11 cellular contexts compared by ENCODE assay signal in the genomic region with DNA sequence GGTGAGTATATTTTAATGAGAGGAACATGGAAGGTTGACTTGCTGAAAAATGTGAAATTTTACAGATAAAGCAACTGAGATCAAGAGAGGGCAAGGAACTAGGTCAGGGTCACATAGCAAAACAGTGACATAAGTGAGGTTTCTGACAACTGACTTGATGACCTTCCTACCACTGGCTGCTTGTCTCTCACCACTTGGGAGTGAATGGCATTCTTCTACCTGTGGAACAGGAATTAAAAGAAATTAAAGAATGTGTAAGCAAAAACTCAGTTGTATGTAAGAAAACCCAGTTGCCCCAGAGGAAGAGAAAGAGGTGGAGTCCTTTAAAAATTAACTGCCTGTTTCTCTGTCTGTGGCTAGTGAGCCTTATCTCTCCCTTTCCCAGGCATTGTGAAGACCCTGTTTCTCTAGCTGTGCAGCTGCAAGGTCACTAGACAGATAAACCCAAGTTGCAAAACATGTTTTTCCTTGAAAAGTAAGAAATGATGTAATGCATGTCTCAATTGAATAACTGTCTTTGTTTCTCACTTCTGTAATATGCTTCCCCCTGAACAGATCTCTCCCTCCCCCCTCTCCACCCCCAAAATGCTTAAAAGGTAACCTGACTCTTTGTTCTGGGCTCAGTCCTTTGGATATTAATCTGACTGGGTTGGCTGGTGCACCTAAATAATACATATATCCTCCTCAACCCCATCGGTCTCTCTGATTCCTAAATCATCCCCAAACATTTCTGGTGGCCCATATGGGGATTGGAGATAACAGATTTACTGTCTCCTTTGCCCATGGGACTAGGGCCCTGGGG. TPM values are rescaled to one million over a fixed set of nuclear protein-coding genes. Genes with fewer than 3 reads are reported as not detected.
A peak's percentile ranks its signal among the peaks of the same experiment; 100 is the strongest.
DNase-seq lines count a peak whose midpoint lies in the region; ATAC-seq, FAIRE-seq and TF ChIP-seq lines count a peak whose summit lies in the region.
"Had no signal": no experiment of that assay in that cellular context is flagged by ENCODE, and none has a peak within 500 bp of the region (broad histone marks: within the 10 kb centered on the region; RNA-seq: fewer than 3 reads in every experiment).

No MANE protein-coding gene starts in this region.

- no peak for TF ChIP-seq CTCF in GM23338 (conservative IDR thresholded peaks at IDR 0.05; ENCODE audit: low read depth in 2 of 2)
- TF ChIP-seq CTCF in progenitor cell of endocrine pancreas (IDR thresholded peaks at IDR 0.05; ENCODE audit: unreplicated experiment): no peak

- peaks cover 7% of the 10 kb centered on the region; the same call in 1 of the 2 replicates for H3F3A ChIP-seq in GM23338 (replicated peaks; ENCODE audit: low read depth)

- DNase-seq in GM23338 (ENCODE audit: low spot score) (no peak), RCC 7860 (ENCODE audit: low spot score) (peak; percentile 42), Right ventricle myocardium superior (no peak), progenitor cell of endocrine pancreas (ENCODE audit: low spot score, unreplicated experiment) (no peak), DMS153 treated with DMSO at 0.1 percent for 48 hours (lab: John Stamatoyannopoulos, UW; ENCODE audit: unreplicated experiment) (no peak), left lobe of liver (ENCODE audit: low spot score) (no peak)
- DNase-seq: NCI-H526 treated with DMSO at 0.1 percent for 48 hours had no signal

- H2AFZ ChIP-seq in GM23338: 0 out of 2 replicates have a peak overlapping the region, but pooled peaks have one; percentile 93

- peak overlapping the region; percentile 48; the same call in 1 of the 2 replicates for H3K4me3 ChIP-seq in GM23338

- H3K9me3 Mint-ChIP-seq in GM23338: no peaks in the 10 kb centered on the region
- H3K9me3 Mint-ChIP-seq in progenitor cell of endocrine pancreas (ENCODE audit: low read depth): no peaks in the 10 kb centered on the region
- H3K9me3 Mint-ChIP-seq: T-helper 1 cell treated with Interleukin-12 subunit alpha and Interleukin-12 subunit beta and Interleukin-4 antibody, amounts not matched to agents 30 μg/mL and 1 μg/mL, for 36 hours had no signal

- H3K4me1 ChIP-seq in GM23338 (ENCODE audit: insufficient read depth): peaks cover 39% of the 10 kb centered on the region

- H3K36me3 ChIP-seq in GM23338 (ENCODE audit: insufficient read depth): no peaks in the 10 kb centered on the region

- H3K9me2 ChIP-seq in GM23338 (ENCODE audit: insufficient read depth): no peaks in the 10 kb centered on the region

- H3K36me3 Mint-ChIP-seq in GM23338 (ENCODE audit: low read depth): no peaks in the 10 kb centered on the region; the same call in 2 of the 3 replicates
- H3K36me3 Mint-ChIP-seq in progenitor cell of endocrine pancreas (ENCODE audit: insufficient read depth): peaks cover 7% of the 10 kb centered on the region

- H3K79me2 ChIP-seq in GM23338 (replicated peaks; ENCODE audit: insufficient read depth): no peaks in the 10 kb centered on the region

- H3K4me2 ChIP-seq in GM23338: peak overlapping the region; percentile 70

- no peak for FAIRE-seq in RCC 7860 (lab: Jason Lieb, UNC)

- H3K27me3 Mint-ChIP-seq in GM23338 (ENCODE audit: insufficient read depth, low read depth, poor library complexity) (peaks cover 10% of the 10 kb centered on the region), progenitor cell of endocrine pancreas (no peaks in the 10 kb centered on the region)

- no peak for ATAC-seq in GM23338
- peak; percentile 31 for ATAC-seq in Right ventricle myocardium superior (ENCODE audit: poor library complexity)
- no peak for ATAC-seq in HG03196 (IDR thresholded peaks at IDR 0.05; ENCODE audit: unreplicated experiment)
- ATAC-seq in GM19351 (IDR thresholded peaks at IDR 0.05; ENCODE audit: unreplicated experiment): no peak
- no peak for ATAC-seq in left lobe of liver

- H3K4me3 Mint-ChIP-seq in GM23338 (peak overlapping the region; percentile 56; the same call in 1 of the 3 replicates), progenitor cell of endocrine pancreas (ENCODE audit: low read depth) (peak overlapping the region; percentile 87)

- peaks cover 24% of the 10 kb centered on the region for H3K27me3 ChIP-seq in GM23338 (ENCODE audit: insufficient read depth)

- H3K27ac ChIP-seq in GM23338 (ENCODE audit: low read depth): no peak overlapping the region

- H4K20me1 ChIP-seq in GM23338 (replicated peaks; ENCODE audit: insufficient read depth): no peaks in the 10 kb centered on the region

- H3K27ac Mint-ChIP-seq in GM23338: no peak overlapping the region
- peak overlapping the region; percentile 99 for H3K27ac Mint-ChIP-seq in progenitor cell of endocrine pancreas
- H3K27ac Mint-ChIP-seq: T-helper 1 cell treated with Interleukin-12 subunit alpha and Interleukin-12 subunit beta and Interleukin-4 antibody, amounts not matched to agents 30 μg/mL and 1 μg/mL, for 36 hours had no signal

- intact Hi-C loops in Right ventricle myocardium superior (cut with DNase I): no loop called here

- H3K4me1 Mint-ChIP-seq in GM23338 (peaks cover 52% of the 10 kb centered on the region), progenitor cell of endocrine pancreas (ENCODE audit: low read depth) (peaks cover 52% of the 10 kb centered on the region)

TF ChIP-seq in GM23338, 12 proteins besides CTCF, POLR2A, EP300 and RAD21 (continues in another document):
- no peak for TF ChIP-seq CREB1 (CRISPR knock-in tag; IDR thresholded peaks at IDR 0.05; ENCODE audit: low read depth)
- TF ChIP-seq ZNF114 (CRISPR knock-in tag; IDR thresholded peaks at IDR 0.05): no peak
- TF ChIP-seq NANOG (IDR thresholded peaks at IDR 0.05; ENCODE audit: borderline replicate concordance): no peak
- TF ChIP-seq ZNF331 (CRISPR knock-in tag; IDR thresholded peaks at IDR 0.05; ENCODE audit: low read depth): no peak
- TF ChIP-seq EZH2phosphoT487 (IDR thresholded peaks at IDR 0.05; ENCODE audit: unreplicated experiment): no peak
- TF ChIP-seq, protein P1, sequence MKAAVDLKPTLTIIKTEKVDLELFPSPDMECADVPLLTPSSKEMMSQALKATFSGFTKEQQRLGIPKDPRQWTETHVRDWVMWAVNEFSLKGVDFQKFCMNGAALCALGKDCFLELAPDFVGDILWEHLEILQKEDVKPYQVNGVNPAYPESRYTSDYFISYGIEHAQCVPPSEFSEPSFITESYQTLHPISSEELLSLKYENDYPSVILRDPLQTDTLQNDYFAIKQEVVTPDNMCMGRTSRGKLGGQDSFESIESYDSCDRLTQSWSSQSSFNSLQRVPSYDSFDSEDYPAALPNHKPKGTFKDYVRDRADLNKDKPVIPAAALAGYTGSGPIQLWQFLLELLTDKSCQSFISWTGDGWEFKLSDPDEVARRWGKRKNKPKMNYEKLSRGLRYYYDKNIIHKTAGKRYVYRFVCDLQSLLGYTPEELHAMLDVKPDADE (IDR thresholded peaks at IDR 0.05): no peak
- no peak for TF ChIP-seq POLR2AphosphoS5 (IDR thresholded peaks at IDR 0.05; ENCODE audit: low read depth)
- TF ChIP-seq, protein P2, sequence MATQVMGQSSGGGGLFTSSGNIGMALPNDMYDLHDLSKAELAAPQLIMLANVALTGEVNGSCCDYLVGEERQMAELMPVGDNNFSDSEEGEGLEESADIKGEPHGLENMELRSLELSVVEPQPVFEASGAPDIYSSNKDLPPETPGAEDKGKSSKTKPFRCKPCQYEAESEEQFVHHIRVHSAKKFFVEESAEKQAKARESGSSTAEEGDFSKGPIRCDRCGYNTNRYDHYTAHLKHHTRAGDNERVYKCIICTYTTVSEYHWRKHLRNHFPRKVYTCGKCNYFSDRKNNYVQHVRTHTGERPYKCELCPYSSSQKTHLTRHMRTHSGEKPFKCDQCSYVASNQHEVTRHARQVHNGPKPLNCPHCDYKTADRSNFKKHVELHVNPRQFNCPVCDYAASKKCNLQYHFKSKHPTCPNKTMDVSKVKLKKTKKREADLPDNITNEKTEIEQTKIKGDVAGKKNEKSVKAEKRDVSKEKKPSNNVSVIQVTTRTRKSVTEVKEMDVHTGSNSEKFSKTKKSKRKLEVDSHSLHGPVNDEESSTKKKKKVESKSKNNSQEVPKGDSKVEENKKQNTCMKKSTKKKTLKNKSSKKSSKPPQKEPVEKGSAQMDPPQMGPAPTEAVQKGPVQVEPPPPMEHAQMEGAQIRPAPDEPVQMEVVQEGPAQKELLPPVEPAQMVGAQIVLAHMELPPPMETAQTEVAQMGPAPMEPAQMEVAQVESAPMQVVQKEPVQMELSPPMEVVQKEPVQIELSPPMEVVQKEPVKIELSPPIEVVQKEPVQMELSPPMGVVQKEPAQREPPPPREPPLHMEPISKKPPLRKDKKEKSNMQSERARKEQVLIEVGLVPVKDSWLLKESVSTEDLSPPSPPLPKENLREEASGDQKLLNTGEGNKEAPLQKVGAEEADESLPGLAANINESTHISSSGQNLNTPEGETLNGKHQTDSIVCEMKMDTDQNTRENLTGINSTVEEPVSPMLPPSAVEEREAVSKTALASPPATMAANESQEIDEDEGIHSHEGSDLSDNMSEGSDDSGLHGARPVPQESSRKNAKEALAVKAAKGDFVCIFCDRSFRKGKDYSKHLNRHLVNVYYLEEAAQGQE (IDR thresholded peaks at IDR 0.05; ENCODE audit: unreplicated experiment): no peak
- TF ChIP-seq STAT1 (IDR thresholded peaks at IDR 0.05; ENCODE audit: unreplicated experiment): no peak
- TF ChIP-seq EZH2 (IDR thresholded peaks at IDR 0.05; ENCODE audit: low read depth, unreplicated experiment): no peak

RNA-seq across cellular contexts. Expression of a gene that starts 23.4 kb away (rescaled TPM):
- 0.38 and 1.4 TPM in 2 replicates for total RNA-seq in GM23338 (2014; rRNA removed; shearing (Covaris generic))
- polyA plus RNA-seq in GM23338 (2016; fragmentation: Nextera tagmentation; extraction: Ambion mirVana): 0.26 and 0.34 TPM in 2 replicates
- total RNA-seq in Right ventricle myocardium superior: not detected
- total RNA-seq in progenitor cell of endocrine pancreas: 0.29 and 0.62 TPM in 2 replicates
- 14.2 TPM for total RNA-seq in left lobe of liver
- total RNA-seq: chondrocyte had no signal
